ENCODE assay signal across 21 cellular contexts in genomic region chr3:167450675-167451074, GRCh38. TPM values are rescaled to one million over a fixed set of nuclear protein-coding genes. Genes with fewer than 3 reads are reported as not detected.
DNase-seq lines count a peak whose midpoint lies in the region; TF ChIP-seq lines count a peak whose summit lies in the region.
"Had no signal": no experiment of that assay in that cellular context is flagged by ENCODE, and none has a peak within 500 bp of the region (broad histone marks: within the 10 kb centered on the region; RNA-seq: fewer than 3 reads in every experiment).

No MANE protein-coding gene starts in this region.

- H3K4me1 Mint-ChIP-seq in nephron progenitor cell, result peaks cover 5% of the 10 kb centered on the region
- no peaks in the 10 kb centered on the region for H3K4me1 Mint-ChIP-seq in Caco-2 (ENCODE audit: low read depth, unreplicated experiment)
- H3K4me1 Mint-ChIP-seq: CD4-positive, CD25-positive, alpha-beta regulatory T cell; CD8-positive, alpha-beta memory T cell had no signal

- H3K36me3 Mint-ChIP-seq in nephron progenitor cell (ENCODE audit: low read depth) (no peaks in the 10 kb centered on the region), Caco-2 (ENCODE audit: insufficient read depth, unreplicated experiment) (no peaks in the 10 kb centered on the region)
- H3K36me3 Mint-ChIP-seq: CD4-positive, CD25-positive, alpha-beta regulatory T cell; CD8-positive, alpha-beta memory T cell had no signal

- H3K27ac ChIP-seq in A673 (ENCODE audit: low read depth, low read length, poor library complexity, severe bottlenecking), result no peak overlapping the region

- in situ Hi-C loops in HAP-1 (cut with MboI; ENCODE audit: low sequenced_read_pairs), result no loop called here

- H3K9me3 ChIP-seq in A673 (ENCODE audit: low read depth, low read length, poor library complexity, severe bottlenecking) (no peaks in the 10 kb centered on the region), HAP-1 (no peaks in the 10 kb centered on the region), Caco-2 (no peaks in the 10 kb centered on the region)
- H3K9me3 ChIP-seq: BE2C had no signal

- no peak for TF ChIP-seq POLR2A in lower leg skin (IDR thresholded peaks at IDR 0.05)

- H3K4me1 ChIP-seq in A673 (ENCODE audit: insufficient read depth, low read length, poor library complexity, severe bottlenecking), result no peaks in the 10 kb centered on the region
- H3K4me1 ChIP-seq in HAP-1, result peaks cover 6% of the 10 kb centered on the region
- no peaks in the 10 kb centered on the region for H3K4me1 ChIP-seq in Caco-2
- H3K4me1 ChIP-seq: BE2C had no signal

- no peaks in the 10 kb centered on the region for H3K27me3 ChIP-seq in A673 (replicated peaks; ENCODE audit: insufficient read depth, low read depth, low read length, poor library complexity)
- no peaks in the 10 kb centered on the region for H3K27me3 ChIP-seq in HAP-1 (ENCODE audit: low read depth)
- no peaks in the 10 kb centered on the region for H3K27me3 ChIP-seq in Caco-2 (replicated peaks; ENCODE audit: control insufficient read depth, insufficient read depth, low read length)
- H3K27me3 ChIP-seq: BE2C had no signal

- H3K4me3 Mint-ChIP-seq in nephron progenitor cell (no peak overlapping the region), Caco-2 (ENCODE audit: unreplicated experiment) (no peak overlapping the region)
- H3K4me3 Mint-ChIP-seq: CD4-positive, CD25-positive, alpha-beta regulatory T cell; CD8-positive, alpha-beta memory T cell; H9 had no signal

- DNase-seq in A673 (ENCODE audit: low spot score), result peak; percentile 30
- peak; percentile 7 to 42 for DNase-seq in HAP-1 (ENCODE audit: low spot score in 2 of 2)
- DNase-seq in NCI-H82 (lab: John Stamatoyannopoulos, UW), result peak; percentile 88
- DNase-seq in nephron progenitor cell, result no peak
- no peak for DNase-seq in NCI-H345 (lab: John Stamatoyannopoulos, UW)
- no peak for DNase-seq in lower leg skin (ENCODE audit: low spot score in 2 of 2)
- no peak for DNase-seq in activated effector memory CD4-positive, alpha-beta T cell treated with Interleukin-2 at 50 U/mL for 16 hours
- no peak for DNase-seq in Caco-2
- DNase-seq: ACHN; BE2C; C1 segment of cervical spinal cord; CD4-positive, CD25-positive, alpha-beta regulatory T cell; CD8-positive, alpha-beta memory T cell; COR-L47; DMS153; DMS79; GF-D8; H9 had no signal

- TF ChIP-seq CTCF in A673 (conservative IDR thresholded peaks at IDR 0.05; ENCODE audit: low read depth, low read length), result no peak
- no peak for TF ChIP-seq CTCF in nephron progenitor cell (IDR thresholded peaks at IDR 0.05)
- TF ChIP-seq CTCF in lower leg skin (IDR thresholded peaks at IDR 0.05), result no peak
- no peak for TF ChIP-seq CTCF in Caco-2 (IDR thresholded peaks at IDR 0.05; ENCODE audit: insufficient read depth in 1 of 2, low read depth in 1 of 2, low read length in 1 of 2, severe bottlenecking in 1 of 2, unreplicated experiment in 1 of 2)

- intact Hi-C loops in A673 (cut with micrococcal nuclease; ENCODE audit: unreplicated experiment), result no loop called here
- intact Hi-C loops in lower leg skin (cut with DNase I; ENCODE audit: low total_unique reads), result no loop called here
- intact Hi-C loops in Caco-2 (cut with micrococcal nuclease; ENCODE audit: unreplicated experiment), result no loop called here

- no peak overlapping the region for H3K4me3 ChIP-seq in A673 (ENCODE audit: low read depth, low read length, poor library complexity, severe bottlenecking)
- no peak overlapping the region for H3K4me3 ChIP-seq in HAP-1
- no peak overlapping the region for H3K4me3 ChIP-seq in lower leg skin (ENCODE audit: low read depth, poor library complexity, severe bottlenecking)
- H3K4me3 ChIP-seq in Caco-2 (ENCODE audit: low read depth, low read length), result no peak overlapping the region

- BruUV-seq in A673 (replicated peaks; lab: Mats Ljungman, UMichigan), result no TSS peak
- no TSS peak for BruUV-seq in Caco-2 (replicated peaks; lab: Mats Ljungman, UMichigan)

- H3K27ac Mint-ChIP-seq in nephron progenitor cell, result peak overlapping the region; percentile 62
- no peak overlapping the region for H3K27ac Mint-ChIP-seq in Caco-2 (ENCODE audit: unreplicated experiment)
- H3K27ac Mint-ChIP-seq: CD4-positive, CD25-positive, alpha-beta regulatory T cell; CD8-positive, alpha-beta memory T cell had no signal

- CTCF ChIA-PET in A673 (lab: Charles Lee) (no interaction called here), Caco-2 (lab: Charles Lee) (no interaction called here)

- no peaks in the 10 kb centered on the region for H3K36me3 ChIP-seq in A673 (ENCODE audit: insufficient read depth, low read length, poor library complexity, severe bottlenecking)
- H3K36me3 ChIP-seq in HAP-1 (replicated peaks), result no peaks in the 10 kb centered on the region
- no peaks in the 10 kb centered on the region for H3K36me3 ChIP-seq in Caco-2 (ENCODE audit: control insufficient read depth, insufficient read depth, low read length)
- H3K36me3 ChIP-seq: BE2C had no signal

- no peaks in the 10 kb centered on the region for H3K9me3 Mint-ChIP-seq in nephron progenitor cell
- no peaks in the 10 kb centered on the region for H3K9me3 Mint-ChIP-seq in Caco-2 (ENCODE audit: unreplicated experiment)
- H3K9me3 Mint-ChIP-seq: CD4-positive, CD25-positive, alpha-beta regulatory T cell; CD8-positive, alpha-beta memory T cell; H9 had no signal

- 74 to 85% methylated on average over 2 of the region's 2 CpGs for WGBS in lower leg skin, 2 donors

- POLR2A ChIA-PET in A673 (lab: Charles Lee; ENCODE audit: low non-redundant PET), result no interaction called here
- POLR2A ChIA-PET in Caco-2 (lab: Charles Lee), result no interaction called here

- no peaks in the 10 kb centered on the region for H3K27me3 Mint-ChIP-seq in nephron progenitor cell (ENCODE audit: low read depth, poor library complexity)
- H3K27me3 Mint-ChIP-seq in Caco-2 (ENCODE audit: insufficient read depth, unreplicated experiment), result peaks cover 3% of the 10 kb centered on the region
- H3K27me3 Mint-ChIP-seq: CD4-positive, CD25-positive, alpha-beta regulatory T cell; CD8-positive, alpha-beta memory T cell had no signal

RNA-seq across cellular contexts. Expression of gene SERPINI2, which starts 23.2 kb away (rescaled TPM):
- total RNA-seq in A673 (2021), result not detected in 2 replicates
- total RNA-seq in lower leg skin, result not detected
- total RNA-seq in Caco-2 (2022), result not detected in 2 replicates
- total RNA-seq: A172; CD4-positive, CD25-positive, alpha-beta regulatory T cell; CD8-positive, alpha-beta memory T cell; Daoy; HT-29 had no signal

Comparison
In these comparisons a context has a peak if more than half of its experiments do, and no peak if none do; other contexts are left out.
1. DNase-seq: peak in A673 (single experiment), HAP-1 (2 of 2) and NCI-H82 (single experiment); none in nephron progenitor cell (single experiment), NCI-H345 (single experiment), lower leg skin (0 of 2), activated effector memory CD4-positive, alpha-beta T cell treated with Interleukin-2 at 50 U/mL for 16 hours (single experiment) and Caco-2 (0 of 2).